In genomic region chr4:10203851-10204250, GRCh38 we compare ENCODE assay signal across 1 cellular context.
TF ChIP-seq lines count a peak whose summit lies in the region.

No MANE protein-coding gene starts in this region.

TF ChIP-seq in GM23338, 12 proteins besides CTCF, POLR2A, EP300 and RAD21 (continued from another document):
- no peak for TF ChIP-seq REST (IDR thresholded peaks at IDR 0.05; ENCODE audit: unreplicated experiment)
- no peak for TF ChIP-seq POLR2AphosphoS5 (IDR thresholded peaks at IDR 0.05; ENCODE audit: low read depth)
- no peak for TF ChIP-seq EZH2 (IDR thresholded peaks at IDR 0.05; ENCODE audit: low read depth, unreplicated experiment)
- TF ChIP-seq ETS1 (IDR thresholded peaks at IDR 0.05) = no peak
- TF ChIP-seq JUNB (IDR thresholded peaks at IDR 0.05; ENCODE audit: unreplicated experiment) = no peak
